Comparison of ENCODE assay signal across 29 cellular contexts in genomic region chrX:71378752-71379151, GRCh38. TPM values are rescaled to one million over a fixed set of nuclear protein-coding genes. Genes with fewer than 3 reads are reported as not detected.
DNase-seq lines count a peak whose midpoint lies in the region; ATAC-seq, FAIRE-seq and TF ChIP-seq lines count a peak whose summit lies in the region.
"Had no signal": no experiment of that assay in that cellular context is flagged by ENCODE, and none has a peak within 500 bp of the region (broad histone marks: within the 10 kb centered on the region; RNA-seq: fewer than 3 reads in every experiment).

No MANE protein-coding gene starts in this region.

- H3K4me3 Mint-ChIP-seq in activated CD8-positive, alpha-beta memory T cell treated with anti-CD3 and anti-CD28 coated beads, Interleukin-2, amount 10 ng/mL, durations not matched to agents 7 days and 5 days: no peak overlapping the region
- H3K4me3 Mint-ChIP-seq in stimulated activated effector memory CD8-positive, alpha-beta T cell treated with anti-CD3 and anti-CD28 coated beads, Interleukin-12 subunit alpha, Interleukin-12 subunit beta, amount 100 ng/mL, for 72 hours: no peak overlapping the region

- CTCF ChIA-PET in activated CD8-positive, alpha-beta memory T cell treated with anti-CD3 and anti-CD28 coated beads, Interleukin-2, amount 10 ng/mL, durations not matched to agents 7 days and 5 days (lab: Charles Lee): no interaction called here

- DNase-seq in activated CD8-positive, alpha-beta memory T cell treated with anti-CD3 and anti-CD28 coated beads, Interleukin-2, amount 10 ng/mL, durations not matched to agents 7 days and 5 days: no peak
- DNase-seq in activated CD8-positive, alpha-beta memory T cell treated with anti-CD3 and anti-CD28 coated beads for 24 hours: no peak
- DNase-seq in epithelial cell of prostate (ENCODE audit: low read depth, low spot score): no peak
- peak; percentile 20 to 86 for DNase-seq in lung microvascular endothelial cell (ENCODE audit: low read depth in 2 of 2)
- no peak for DNase-seq in stimulated activated effector memory CD8-positive, alpha-beta T cell treated with anti-CD3 and anti-CD28 coated beads, Interleukin-12 subunit alpha, Interleukin-12 subunit beta, amount 100 ng/mL, for 72 hours (ENCODE audit: low spot score in 2 of 2)
- DNase-seq in GM12891 (ENCODE audit: insufficient read length, low spot score): no peak
- DNase-seq in stimulated activated naive CD8-positive, alpha-beta T cell treated with anti-CD3 and anti-CD28 coated beads, Interleukin-15, Interleukin-2, amounts not matched to agents 100 U/mL and 50 U/mL, for 24 hours: no peak
- DNase-seq: 8988T; ACHN; BE2C; Calu3; DMS153; GM23248; H7; Kasumi-1; NCI-H1092 treated with DMSO at 0.1 percent for 48 hours; NCI-H1436; NCI-H187; NCI-H2171 treated with DMSO at 0.1 percent for 48 hours; NCI-H524 treated with DMSO at 0.1 percent for 48 hours; NCI-H82; NK-92 treated with Interleukin-12 subunit alpha and Interleukin-12 subunit beta, amount 100 ng/mL, for 24 hours; PC-9 had no signal

- peaks cover 52% of the 10 kb centered on the region for H3K36me3 Mint-ChIP-seq in activated CD8-positive, alpha-beta memory T cell treated with anti-CD3 and anti-CD28 coated beads, Interleukin-2, amount 10 ng/mL, durations not matched to agents 7 days and 5 days
- H3K36me3 Mint-ChIP-seq in stimulated activated effector memory CD8-positive, alpha-beta T cell treated with anti-CD3 and anti-CD28 coated beads, Interleukin-12 subunit alpha, Interleukin-12 subunit beta, amount 100 ng/mL, for 72 hours: peaks cover 100% of the 10 kb centered on the region

- no peaks in the 10 kb centered on the region for H3K4me1 Mint-ChIP-seq in activated CD8-positive, alpha-beta memory T cell treated with anti-CD3 and anti-CD28 coated beads, Interleukin-2, amount 10 ng/mL, durations not matched to agents 7 days and 5 days
- H3K4me1 Mint-ChIP-seq in stimulated activated effector memory CD8-positive, alpha-beta T cell treated with anti-CD3 and anti-CD28 coated beads, Interleukin-12 subunit alpha, Interleukin-12 subunit beta, amount 100 ng/mL, for 72 hours: peaks cover under 1% of the 10 kb centered on the region

- no peak for ATAC-seq in activated CD8-positive, alpha-beta memory T cell treated with anti-CD3 and anti-CD28 coated beads, Interleukin-2, amount 10 ng/mL, durations not matched to agents 7 days and 5 days
- no peak for ATAC-seq in stimulated activated effector memory CD8-positive, alpha-beta T cell treated with anti-CD3 and anti-CD28 coated beads, Interleukin-12 subunit alpha, Interleukin-12 subunit beta, amount 100 ng/mL, for 72 hours
- ATAC-seq in HG03432 (IDR thresholded peaks at IDR 0.05; ENCODE audit: unreplicated experiment): no peak
- no peak for ATAC-seq in stimulated activated naive CD8-positive, alpha-beta T cell treated with anti-CD3 and anti-CD28 coated beads, Interleukin-15, Interleukin-2, amounts not matched to agents 100 U/mL and 50 U/mL, for 24 hours
- ATAC-seq: K562, Right ventricle myocardium inferior had no signal

- no peak for FAIRE-seq in GM12891 (lab: Jason Lieb, UNC)
- FAIRE-seq: G401.6, HTR-8/SVneo, K562 had no signal

- no peak for TF ChIP-seq POLR2A in GM12891 (IDR thresholded peaks at IDR 0.05; ENCODE audit: low read depth, low read length)

- no peaks in the 10 kb centered on the region for H3K9me3 Mint-ChIP-seq in activated CD8-positive, alpha-beta memory T cell treated with anti-CD3 and anti-CD28 coated beads, Interleukin-2, amount 10 ng/mL, durations not matched to agents 7 days and 5 days (ENCODE audit: low read depth)
- H3K9me3 Mint-ChIP-seq in stimulated activated effector memory CD8-positive, alpha-beta T cell treated with anti-CD3 and anti-CD28 coated beads, Interleukin-12 subunit alpha, Interleukin-12 subunit beta, amount 100 ng/mL, for 72 hours: no peaks in the 10 kb centered on the region

- peak overlapping the region; percentile 59 for H3K27ac ChIP-seq in epithelial cell of prostate
- H3K27ac ChIP-seq: GM23248, PC-9, SJCRH30 had no signal

- H3K27me3 Mint-ChIP-seq in activated CD8-positive, alpha-beta memory T cell treated with anti-CD3 and anti-CD28 coated beads, Interleukin-2, amount 10 ng/mL, durations not matched to agents 7 days and 5 days: no peaks in the 10 kb centered on the region

- peak overlapping the region; percentile 29 for H3K27ac Mint-ChIP-seq in activated CD8-positive, alpha-beta memory T cell treated with anti-CD3 and anti-CD28 coated beads, Interleukin-2, amount 10 ng/mL, durations not matched to agents 7 days and 5 days
- peak overlapping the region; percentile 2 for H3K27ac Mint-ChIP-seq in stimulated activated effector memory CD8-positive, alpha-beta T cell treated with anti-CD3 and anti-CD28 coated beads, Interleukin-12 subunit alpha, Interleukin-12 subunit beta, amount 100 ng/mL, for 72 hours

TF ChIP-seq in GM12891, 5 proteins besides CTCF, POLR2A, EP300 and RAD21:
- TF ChIP-seq POLR2AphosphoS5 (IDR thresholded peaks at IDR 0.05; ENCODE audit: low read depth, low read length) (no peak), SPI1 (IDR thresholded peaks at IDR 0.05; ENCODE audit: low read depth, low read length) (no peak), PAX5 (IDR thresholded peaks at IDR 0.05; ENCODE audit: insufficient read depth, low read length, severe bottlenecking) (no peak), TAF1 (IDR thresholded peaks at IDR 0.05; ENCODE audit: low read depth, low read length) (no peak), POU2F2 (IDR thresholded peaks at IDR 0.05; ENCODE audit: low read depth, low read length) (no peak)
TF ChIP-seq in GM12891: peak in this region for 0.

RNA-seq across cellular contexts. Expression of gene TAF1, which starts 12.6 kb away (rescaled TPM):
- total RNA-seq in activated CD8-positive, alpha-beta memory T cell treated with anti-CD3 and anti-CD28 coated beads, Interleukin-2, amount 10 ng/mL, durations not matched to agents 7 days and 5 days: 10 to 100 TPM; 35.3 to 46.1 TPM
- 23.8 and 28.4 TPM in 2 replicates for total RNA-seq in lung microvascular endothelial cell
- 11.4 TPM for polyA plus RNA-seq in GM12891 (2012; ENCODE audit: low read depth, missing spikeins)

Comparison
In these comparisons a context has a peak if more than half of its experiments do, and no peak if none do; other contexts are left out.
1. DNase-seq: peak in lung microvascular endothelial cell (2 of 2); none in activated CD8-positive, alpha-beta memory T cell treated with anti-CD3 and anti-CD28 coated beads, Interleukin-2, amount 10 ng/mL, durations not matched to agents 7 days and 5 days (single experiment), activated CD8-positive, alpha-beta memory T cell treated with anti-CD3 and anti-CD28 coated beads for 24 hours (single experiment), epithelial cell of prostate (single experiment), stimulated activated effector memory CD8-positive, alpha-beta T cell treated with anti-CD3 and anti-CD28 coated beads, Interleukin-12 subunit alpha, Interleukin-12 subunit beta, amount 100 ng/mL, for 72 hours (0 of 2), GM12891 (single experiment) and stimulated activated naive CD8-positive, alpha-beta T cell treated with anti-CD3 and anti-CD28 coated beads, Interleukin-15, Interleukin-2, amounts not matched to agents 100 U/mL and 50 U/mL, for 24 hours (single experiment).